2 cellular contexts compared by ENCODE assay signal in the genomic region with DNA sequence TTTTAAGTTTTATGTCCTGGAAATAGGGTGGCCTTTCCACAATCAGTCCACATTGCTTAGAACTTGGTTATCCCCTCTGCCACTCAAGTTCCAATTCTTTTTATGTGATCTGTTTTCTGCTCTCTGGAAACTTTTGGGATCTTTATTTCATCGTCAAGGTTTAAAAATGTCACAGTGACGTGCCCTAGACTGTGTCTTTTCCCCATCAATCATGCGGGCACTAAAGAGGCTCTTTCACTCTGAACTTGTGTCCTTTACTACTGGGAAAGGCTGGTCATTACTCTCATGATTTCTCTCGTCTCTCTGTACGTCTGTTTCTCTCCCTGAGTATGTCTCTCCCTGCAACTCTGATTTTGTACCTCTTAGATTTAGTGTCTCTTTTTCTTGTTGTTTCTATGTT.
TF ChIP-seq lines count a peak whose summit lies in the region.

No MANE protein-coding gene starts in this region.

TF ChIP-seq in A549, 52 proteins besides CTCF, POLR2A, EP300 and RAD21 (continued from another document):
- TF ChIP-seq BHLHE40 (IDR thresholded peaks at IDR 0.05; ENCODE audit: low read depth, low read length) (no peak), RNF2 (IDR thresholded peaks at IDR 0.05; ENCODE audit: borderline replicate concordance, low read depth) (no peak)

TF ChIP-seq in HCT116, 20 proteins besides CTCF, POLR2A, EP300 and RAD21 (continued from another document):
- TF ChIP-seq, protein P1, sequence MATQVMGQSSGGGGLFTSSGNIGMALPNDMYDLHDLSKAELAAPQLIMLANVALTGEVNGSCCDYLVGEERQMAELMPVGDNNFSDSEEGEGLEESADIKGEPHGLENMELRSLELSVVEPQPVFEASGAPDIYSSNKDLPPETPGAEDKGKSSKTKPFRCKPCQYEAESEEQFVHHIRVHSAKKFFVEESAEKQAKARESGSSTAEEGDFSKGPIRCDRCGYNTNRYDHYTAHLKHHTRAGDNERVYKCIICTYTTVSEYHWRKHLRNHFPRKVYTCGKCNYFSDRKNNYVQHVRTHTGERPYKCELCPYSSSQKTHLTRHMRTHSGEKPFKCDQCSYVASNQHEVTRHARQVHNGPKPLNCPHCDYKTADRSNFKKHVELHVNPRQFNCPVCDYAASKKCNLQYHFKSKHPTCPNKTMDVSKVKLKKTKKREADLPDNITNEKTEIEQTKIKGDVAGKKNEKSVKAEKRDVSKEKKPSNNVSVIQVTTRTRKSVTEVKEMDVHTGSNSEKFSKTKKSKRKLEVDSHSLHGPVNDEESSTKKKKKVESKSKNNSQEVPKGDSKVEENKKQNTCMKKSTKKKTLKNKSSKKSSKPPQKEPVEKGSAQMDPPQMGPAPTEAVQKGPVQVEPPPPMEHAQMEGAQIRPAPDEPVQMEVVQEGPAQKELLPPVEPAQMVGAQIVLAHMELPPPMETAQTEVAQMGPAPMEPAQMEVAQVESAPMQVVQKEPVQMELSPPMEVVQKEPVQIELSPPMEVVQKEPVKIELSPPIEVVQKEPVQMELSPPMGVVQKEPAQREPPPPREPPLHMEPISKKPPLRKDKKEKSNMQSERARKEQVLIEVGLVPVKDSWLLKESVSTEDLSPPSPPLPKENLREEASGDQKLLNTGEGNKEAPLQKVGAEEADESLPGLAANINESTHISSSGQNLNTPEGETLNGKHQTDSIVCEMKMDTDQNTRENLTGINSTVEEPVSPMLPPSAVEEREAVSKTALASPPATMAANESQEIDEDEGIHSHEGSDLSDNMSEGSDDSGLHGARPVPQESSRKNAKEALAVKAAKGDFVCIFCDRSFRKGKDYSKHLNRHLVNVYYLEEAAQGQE (IDR thresholded peaks at IDR 0.05; ENCODE audit: low read depth), result no peak
- TF ChIP-seq SP1 (IDR thresholded peaks at IDR 0.05; ENCODE audit: low read depth) (no peak), SIN3A (IDR thresholded peaks at IDR 0.05; ENCODE audit: low read depth) (no peak), JUND (IDR thresholded peaks at IDR 0.05) (no peak), YY1 (IDR thresholded peaks at IDR 0.05; ENCODE audit: extremely low read depth, insufficient replicate concordance, low read depth, low read length) (no peak)
